9 cellular contexts compared by ENCODE assay signal in genomic region chr14:52327374-52328226, GRCh38. TPM values are rescaled to one million over a fixed set of nuclear protein-coding genes. Genes with fewer than 3 reads are reported as not detected.
DNase-seq lines count a peak whose midpoint lies in the region; ATAC-seq lines count a peak whose summit lies in the region.
"Had no signal": no experiment of that assay in that cellular context is flagged by ENCODE, and none has a peak within 500 bp of the region (broad histone marks: within the 10 kb centered on the region; RNA-seq: fewer than 3 reads in every experiment).

No MANE protein-coding gene starts in this region.

- peaks cover 12% of the 10 kb centered on the region for H3K36me3 ChIP-seq in ACC112 (ENCODE audit: insufficient read depth, low read length)
- H3K36me3 ChIP-seq in SJSA1: no peaks in the 10 kb centered on the region

- DNase-seq in SJSA1 (ENCODE audit: low read depth in 1 of 2, low spot score in 2 of 2) (peak in 1 of 2 experiments; percentile 27), fibroblast of peridontal ligament (ENCODE audit: extremely low read depth) (peak; percentile 64), iPS-NIHi11 (ENCODE audit: low spot score) (no peak)
- DNase-seq: psoas muscle had no signal

- H3K27me3 ChIP-seq in ACC112 (ENCODE audit: insufficient read depth, low read length): no peaks in the 10 kb centered on the region
- no peaks in the 10 kb centered on the region for H3K27me3 ChIP-seq in SJSA1 (replicated peaks)

- peak overlapping the region; percentile 95 for H3K27ac ChIP-seq in ACC112 (ENCODE audit: low read depth, low read length)
- H3K27ac ChIP-seq in SJSA1: peak overlapping the region; percentile 21; the same call in 1 of the 2 replicates
- H3K27ac ChIP-seq: psoas muscle had no signal

- peaks cover 19% of the 10 kb centered on the region for H3K79me2 ChIP-seq in ACC112 (ENCODE audit: control insufficient read depth, insufficient read depth, low read length, unreplicated experiment)

- H3K9me3 ChIP-seq in SJSA1 (replicated peaks): no peaks in the 10 kb centered on the region
- H3K9me3 ChIP-seq: psoas muscle had no signal

- peak overlapping the region; percentile 52 for H3K4me3 ChIP-seq in ACC112 (ENCODE audit: low read depth, low read length)
- H3K4me3 ChIP-seq in SJSA1: no peak overlapping the region
- H3K4me3 ChIP-seq: psoas muscle had no signal

- ATAC-seq in GM18498 (IDR thresholded peaks at IDR 0.05; ENCODE audit: unreplicated experiment) (peak; percentile 30), HG02763 (IDR thresholded peaks at IDR 0.05; ENCODE audit: unreplicated experiment) (no peak), HG02938 (IDR thresholded peaks at IDR 0.05; ENCODE audit: unreplicated experiment) (no peak), HG03097 (IDR thresholded peaks at IDR 0.05; ENCODE audit: low FRiP score, unreplicated experiment) (no peak)
- ATAC-seq: psoas muscle had no signal

- peaks cover 38% of the 10 kb centered on the region for H3K4me1 ChIP-seq in ACC112 (ENCODE audit: control insufficient read depth, insufficient read depth, low read length, unreplicated experiment)
- H3K4me1 ChIP-seq in SJSA1 (replicated peaks): peaks cover 33% of the 10 kb centered on the region
- H3K4me1 ChIP-seq: psoas muscle had no signal

- H2AFZ ChIP-seq in ACC112 (ENCODE audit: low read length, unreplicated experiment): peak overlapping the region; percentile 24

RNA-seq across cellular contexts. Expression of gene PTGER2, which starts 13.5 kb away (rescaled TPM):
- total RNA-seq in SJSA1 (2014; rRNA removed; shearing (Covaris generic)): 2.5 and 2.9 TPM in 2 replicates
